In genomic region chr16:54237-54581, GRCh38 we compare ENCODE assay signal across 8 cellular contexts. TPM values are rescaled to one million over a fixed set of nuclear protein-coding genes. Genes with fewer than 3 reads are reported as not detected.
A peak's percentile ranks its signal among the peaks of the same experiment; 100 is the strongest.
DNase-seq lines count a peak whose midpoint lies in the region; ATAC-seq and TF ChIP-seq lines count a peak whose summit lies in the region.

No MANE protein-coding gene starts in this region.

- peaks cover 13% of the 10 kb centered on the region for H3K36me3 Mint-ChIP-seq in natural killer cell treated with Interleukin-12 subunit alpha and Interleukin-12 subunit beta and Interleukin-15 and Interleukin-18, amount 100 ng/mL, for 72 hours

- H3K4me3 ChIP-seq in AG09309 (ENCODE audit: control insufficient read depth, low read depth, low read length) (peak overlapping the region; percentile 76), coronary artery (peak overlapping the region; percentile 89)
- H3K4me3 ChIP-seq in Jurkat, Clone E6-1 (ENCODE audit: low read length), result peak overlapping the region; percentile 78

- no peak for ATAC-seq in natural killer cell treated with Interleukin-12 subunit alpha and Interleukin-12 subunit beta and Interleukin-15 and Interleukin-18, amount 100 ng/mL, for 72 hours

- in situ Hi-C loops in GM13977 (cut with MboI; ENCODE audit: low pct_unique_long_range_greater_than_20kb, low sequenced_read_pairs, unreplicated experiment), result no loop called here

- H3K9me3 Mint-ChIP-seq in natural killer cell treated with Interleukin-12 subunit alpha and Interleukin-12 subunit beta and Interleukin-15 and Interleukin-18, amount 100 ng/mL, for 72 hours, result no peaks in the 10 kb centered on the region

- DNase-seq in AG09309 (ENCODE audit: low read depth), result no peak
- no peak for DNase-seq in Jurkat, Clone E6-1 (ENCODE audit: low read depth, low spot score)
- DNase-seq in coronary artery (ENCODE audit: low spot score), result peak; percentile 59
- no peak for DNase-seq in natural killer cell treated with Interleukin-12 subunit alpha and Interleukin-12 subunit beta and Interleukin-15 and Interleukin-18, amount 100 ng/mL, for 72 hours (ENCODE audit: low spot score)
- no peak for DNase-seq in NCI-H510A (lab: John Stamatoyannopoulos, UW)
- DNase-seq in NCI-H774 (lab: John Stamatoyannopoulos, UW), result no peak
- DNase-seq in HT-29 (ENCODE audit: low spot score), result no peak
- no peak for DNase-seq in GM13977 (ENCODE audit: low spot score)

- H3K4me1 Mint-ChIP-seq in natural killer cell treated with Interleukin-12 subunit alpha and Interleukin-12 subunit beta and Interleukin-15 and Interleukin-18, amount 100 ng/mL, for 72 hours (ENCODE audit: low read depth in 2 of 2), result peaks cover 18 to 22% of the 10 kb centered on the region in 2 donors

- H3K27me3 Mint-ChIP-seq in natural killer cell treated with Interleukin-12 subunit alpha and Interleukin-12 subunit beta and Interleukin-15 and Interleukin-18, amount 100 ng/mL, for 72 hours, result no peaks in the 10 kb centered on the region

- H3K4me3 Mint-ChIP-seq in natural killer cell treated with Interleukin-12 subunit alpha and Interleukin-12 subunit beta and Interleukin-15 and Interleukin-18, amount 100 ng/mL, for 72 hours, result peak overlapping the region; percentile 99

- TF ChIP-seq CTCF in AG09309 (IDR thresholded peaks at IDR 0.05; ENCODE audit: control insufficient read depth, insufficient read depth, low read depth, low read length, missing control alignments), result no peak
- TF ChIP-seq CTCF in coronary artery (IDR thresholded peaks at IDR 0.05), result no peak
- TF ChIP-seq CTCF in GM13977 (IDR thresholded peaks at IDR 0.05; ENCODE audit: extremely low read depth, insufficient read depth, missing control alignments), result no peak

- H3K27ac Mint-ChIP-seq in natural killer cell treated with Interleukin-12 subunit alpha and Interleukin-12 subunit beta and Interleukin-15 and Interleukin-18, amount 100 ng/mL, for 72 hours, result peak overlapping the region; percentile 91 to 94

- peak overlapping the region; percentile 64 to 83 for H3K27ac ChIP-seq in coronary artery

RNA-seq across cellular contexts. Expression of gene SNRNP25, which starts 0.6 kb away (rescaled TPM):
- 224 TPM for polyA plus RNA-seq in Jurkat, Clone E6-1 (2012; ENCODE audit: insufficient read depth, insufficient read length)
- total RNA-seq in natural killer cell treated with Interleukin-12 subunit alpha and Interleukin-12 subunit beta and Interleukin-15 and Interleukin-18, amount 100 ng/mL, for 72 hours, result 10 to 100 TPM; 35.6 to 39.8 TPM
- 64.8 and 67.5 TPM in 2 replicates for total RNA-seq in HT-29 (2014; rRNA removed; shearing (Covaris generic))

RNA-seq across cellular contexts. Expression of gene POLR3K, which starts 0.8 kb away (rescaled TPM):
- polyA plus RNA-seq in Jurkat, Clone E6-1 (2012; ENCODE audit: insufficient read depth, insufficient read length), result 75.1 TPM
- 10 to 100 TPM; 39.8 to 84.7 TPM for total RNA-seq in natural killer cell treated with Interleukin-12 subunit alpha and Interleukin-12 subunit beta and Interleukin-15 and Interleukin-18, amount 100 ng/mL, for 72 hours
- 19.8 and 26.8 TPM in 2 replicates for total RNA-seq in HT-29 (2014; rRNA removed; shearing (Covaris generic))

RNA-seq across cellular contexts. Expression of gene RHBDF1, which starts 18.2 kb away (rescaled TPM):
- polyA plus RNA-seq in Jurkat, Clone E6-1 (2012; ENCODE audit: insufficient read depth, insufficient read length), result not detected
- 1 to 10 TPM in 1 of 2 donors, under 1 TPM in 1; 0.84 to 2.5 TPM for total RNA-seq in natural killer cell treated with Interleukin-12 subunit alpha and Interleukin-12 subunit beta and Interleukin-15 and Interleukin-18, amount 100 ng/mL, for 72 hours
- 265 and 291 TPM in 2 replicates for total RNA-seq in HT-29 (2014; rRNA removed; shearing (Covaris generic))

RNA-seq across cellular contexts. Expression of gene MPG, which starts 23.8 kb away (rescaled TPM):
- 54.6 TPM for polyA plus RNA-seq in Jurkat, Clone E6-1 (2012; ENCODE audit: insufficient read depth, insufficient read length)
- total RNA-seq in natural killer cell treated with Interleukin-12 subunit alpha and Interleukin-12 subunit beta and Interleukin-15 and Interleukin-18, amount 100 ng/mL, for 72 hours, result 10 to 100 TPM; 39.9 to 43.8 TPM
- 332 and 334 TPM in 2 replicates for total RNA-seq in HT-29 (2014; rRNA removed; shearing (Covaris generic))

Comparison
In these comparisons a context has a peak if more than half of its experiments do, and no peak if none do; other contexts are left out.
1. RNA of gene RHBDF1, which starts 18.2 kb away (total RNA-seq): 265 to 291 TPM in HT-29; 0.84 to 2.5 TPM in natural killer cell treated with Interleukin-12 subunit alpha and Interleukin-12 subunit beta and Interleukin-15 and Interleukin-18, amount 100 ng/mL, for 72 hours; every median in the first group is over 10 times any median in the second.
2. Peak in every context shown above with its lines, with median percentiles within 50 percentile points of each other: H3K4me3 ChIP-seq.